1 cellular context compared by ENCODE assay signal in genomic region chr17:81733507-81734404, GRCh38.
A peak's percentile ranks its signal among the peaks of the same experiment; 100 is the strongest.
TF ChIP-seq lines count a peak whose summit lies in the region.

No MANE protein-coding gene starts in this region.

TF ChIP-seq in H1, 55 proteins besides CTCF, POLR2A, EP300 and RAD21:
- TF ChIP-seq MAX (IDR thresholded peaks at IDR 0.05) (peak; percentile 43; the same call in 1 of the 2 replicates), GABPA (IDR thresholded peaks at IDR 0.05; ENCODE audit: borderline replicate concordance, insufficient read depth, low read length) (peak; percentile 69; the same call in 1 of the 2 replicates), SIN3A (conservative IDR thresholded peaks at IDR 0.05 in 1 of 2, IDR thresholded peaks at IDR 0.05 in 1 of 2; ENCODE audit: low read depth in 1 of 2, low read length in 2 of 2) (peak in 1 of 2 experiments; percentile 66; a peak in 1 of 4 replicates), TEAD4 (IDR thresholded peaks at IDR 0.05; ENCODE audit: low read depth, low read length) (peak; percentile 60; the same call in 1 of the 2 replicates), MAFK (IDR thresholded peaks at IDR 0.05; ENCODE audit: low read depth, low read length) (no peak; the same call in 1 of the 2 replicates), NANOG (IDR thresholded peaks at IDR 0.05; ENCODE audit: insufficient read depth, low read depth, low read length, poor library complexity, severe bottlenecking) (no peak)
TF ChIP-seq in H1: peak in this region for 4.
